ENCODE assay signal across 9 cellular contexts in genomic region chr14:30873308-30874119, GRCh38. TPM values are rescaled to one million over a fixed set of nuclear protein-coding genes. Genes with fewer than 3 reads are reported as not detected.
DNase-seq lines count a peak whose midpoint lies in the region; ATAC-seq and TF ChIP-seq lines count a peak whose summit lies in the region.
"Had no signal": no experiment of that assay in that cellular context is flagged by ENCODE, and none has a peak within 500 bp of the region (broad histone marks: within the 10 kb centered on the region; RNA-seq: fewer than 3 reads in every experiment).

No MANE protein-coding gene starts in this region.

- H3K4me1 Mint-ChIP-seq in activated T-cell treated with anti-CD3 and anti-CD28 coated beads, Interleukin-2, amount 50 U/mL, for 24 hours (ENCODE audit: low read depth), result peaks cover 16% of the 10 kb centered on the region
- H3K4me1 Mint-ChIP-seq in activated B cell treated with CpG ODN at 0.5 μM for 24 hours (peaks cover 24% of the 10 kb centered on the region), immature natural killer cell (peaks cover 6 to 15% of the 10 kb centered on the region in 2 donors)

- H3K27me3 Mint-ChIP-seq in activated T-cell treated with anti-CD3 and anti-CD28 coated beads, Interleukin-2, amount 50 U/mL, for 24 hours, result peaks cover 63% of the 10 kb centered on the region
- H3K27me3 Mint-ChIP-seq in activated B cell treated with CpG ODN at 0.5 μM for 24 hours, result peaks cover 11% of the 10 kb centered on the region
- peaks cover 11 to 40% (median 14%) of the 10 kb centered on the region in 3 donors for H3K27me3 Mint-ChIP-seq in immature natural killer cell (ENCODE audit: low read depth in 3 of 3)

- no peaks in the 10 kb centered on the region for H3K9me3 Mint-ChIP-seq in activated T-cell treated with anti-CD3 and anti-CD28 coated beads, Interleukin-2, amount 50 U/mL, for 24 hours
- H3K9me3 Mint-ChIP-seq in activated B cell treated with CpG ODN at 0.5 μM for 24 hours, result no peaks in the 10 kb centered on the region
- H3K9me3 Mint-ChIP-seq in immature natural killer cell, result no peaks in the 10 kb centered on the region

- no peak for TF ChIP-seq POLR2A in ovary (IDR thresholded peaks at IDR 0.05)

- peak overlapping the region; percentile 50 to 82 (median 66) for H3K4me3 ChIP-seq in subcutaneous abdominal adipose tissue (ENCODE audit: low read depth in 1 of 5, low read length in 5 of 5)
- H3K4me3 ChIP-seq in ovary, result no peak overlapping the region

- H3K27ac Mint-ChIP-seq in activated T-cell treated with anti-CD3 and anti-CD28 coated beads, Interleukin-2, amount 50 U/mL, for 24 hours, result no peak overlapping the region
- no peak overlapping the region for H3K27ac Mint-ChIP-seq in activated B cell treated with CpG ODN at 0.5 μM for 24 hours
- H3K27ac Mint-ChIP-seq in immature natural killer cell, result no peak overlapping the region

- no peak for DNase-seq in activated T-cell treated with anti-CD3 and anti-CD28 coated beads, Interleukin-2, amount 50 U/mL, for 24 hours
- DNase-seq in activated T-cell treated with anti-CD3 and anti-CD28 coated beads, Interleukin-2, amount 50 U/mL, for 48 hours, result no peak
- DNase-seq in activated B cell treated with CpG ODN at 0.5 μM for 24 hours (no peak), immature natural killer cell (no peak), ovary (no peak), NOMO-1 treated with dmso at 0.1 percent for 144 hours (lab: John Stamatoyannopoulos, UW; ENCODE audit: unreplicated experiment) (no peak)

- WGBS in ovary, 3 donors, result 77 to 82% (median 82%) methylated on average over 20 of the region's 20 CpGs

- POLR2A ChIA-PET in activated B cell treated with CpG ODN at 0.5 μM for 24 hours (lab: Charles Lee), result no interaction called here

- TF ChIP-seq CTCF in activated B cell treated with CpG ODN at 0.5 μM for 24 hours (IDR thresholded peaks at IDR 0.05) (no peak), ovary (IDR thresholded peaks at IDR 0.05) (no peak)

- TF ChIP-seq EP300 in ovary (IDR thresholded peaks at IDR 0.05), result no peak

- no peaks in the 10 kb centered on the region for H3K36me3 Mint-ChIP-seq in activated T-cell treated with anti-CD3 and anti-CD28 coated beads, Interleukin-2, amount 50 U/mL, for 24 hours (ENCODE audit: low read depth)
- no peaks in the 10 kb centered on the region for H3K36me3 Mint-ChIP-seq in activated B cell treated with CpG ODN at 0.5 μM for 24 hours (ENCODE audit: low read depth)
- peaks cover 0 to 6% (median 0%) of the 10 kb centered on the region in 3 donors for H3K36me3 Mint-ChIP-seq in immature natural killer cell

- CTCF ChIA-PET in activated B cell treated with CpG ODN at 0.5 μM for 24 hours (lab: Charles Lee), result interaction anchor here (1.0 to 1.4 kb wide), 3 partner anchors 10 to 32 kb away, joined by 3 to 4 read pairs (median 4); no protein-coding TSS in a partner anchor

- H3K4me1 ChIP-seq in subcutaneous abdominal adipose tissue (ENCODE audit: control insufficient read depth in 5 of 5, insufficient read depth in 5 of 5, low read length in 5 of 5) (peaks cover 0 to 22% (median 20%) of the 10 kb centered on the region in 5 donors), ovary (ENCODE audit: insufficient read depth) (peaks cover 12% of the 10 kb centered on the region)

- H3K27ac ChIP-seq in subcutaneous abdominal adipose tissue (ENCODE audit: low read depth, low read length) (no peak overlapping the region), ovary (no peak overlapping the region)

- H3K9ac ChIP-seq in subcutaneous abdominal adipose tissue (ENCODE audit: low read length in 5 of 5), result peak overlapping the region in 2 of 5 donors; percentile 30 to 68

- ATAC-seq in activated B cell treated with CpG ODN at 0.5 μM for 24 hours (ENCODE audit: low read depth) (no peak), GM19467 (IDR thresholded peaks at IDR 0.05; ENCODE audit: unreplicated experiment) (no peak)

- peaks cover 0 to 17% (median 13%) of the 10 kb centered on the region in 5 donors for H3K27me3 ChIP-seq in subcutaneous abdominal adipose tissue (ENCODE audit: control insufficient read depth in 5 of 5, insufficient read depth in 4 of 5, low read length in 5 of 5)
- no peaks in the 10 kb centered on the region for H3K27me3 ChIP-seq in ovary

- no peaks in the 10 kb centered on the region for H3K36me3 ChIP-seq in subcutaneous abdominal adipose tissue (ENCODE audit: control insufficient read depth in 5 of 5, insufficient read depth in 5 of 5, low read length in 5 of 5)
- no peaks in the 10 kb centered on the region for H3K36me3 ChIP-seq in ovary

- peak overlapping the region; percentile 16 for H3K4me3 Mint-ChIP-seq in activated T-cell treated with anti-CD3 and anti-CD28 coated beads, Interleukin-2, amount 50 U/mL, for 24 hours
- peak overlapping the region; percentile 52 for H3K4me3 Mint-ChIP-seq in activated B cell treated with CpG ODN at 0.5 μM for 24 hours
- H3K4me3 Mint-ChIP-seq in immature natural killer cell, result peak overlapping the region; percentile 31 to 77 (median 35)

- H3K9me3 ChIP-seq in subcutaneous abdominal adipose tissue (ENCODE audit: control insufficient read depth in 5 of 5, low read length in 5 of 5), result no peaks in the 10 kb centered on the region
- H3K9me3 ChIP-seq in ovary, result no peaks in the 10 kb centered on the region

- intact Hi-C loops in activated B cell treated with CpG ODN at 0.5 μM for 24 hours (cut with micrococcal nuclease), result loop anchor here (1.0 to 10.0 kb wide), 4 partner anchors 19 to 1331 kb away; partner anchors contain the start of genes AP4S1, RNU6-7, RNU6-8 and STRN3
- intact Hi-C loops in ovary (cut with DNase I), result no loop called here

RNA-seq across cellular contexts. Expression of gene COCH, which starts 0.8 kb away (rescaled TPM):
- total RNA-seq in activated B cell treated with CpG ODN at 0.5 μM for 24 hours (10.2 and 10.4 TPM in 2 replicates), ovary (1 to 10 TPM in 3 of 7 donors, under 1 TPM in 3, not detected in 1; 0.30 to 2.6 (median 1.0) TPM)
- polyA plus RNA-seq in immature natural killer cell (1 to 10 TPM in 1 of 3 donors, under 1 TPM in 2; 0.19 to 3.1 (median 0.20) TPM), ovary (1 to 10 TPM; 1.1 to 1.7 TPM)
- total RNA-seq: M059J had no signal
